In the genomic region with DNA sequence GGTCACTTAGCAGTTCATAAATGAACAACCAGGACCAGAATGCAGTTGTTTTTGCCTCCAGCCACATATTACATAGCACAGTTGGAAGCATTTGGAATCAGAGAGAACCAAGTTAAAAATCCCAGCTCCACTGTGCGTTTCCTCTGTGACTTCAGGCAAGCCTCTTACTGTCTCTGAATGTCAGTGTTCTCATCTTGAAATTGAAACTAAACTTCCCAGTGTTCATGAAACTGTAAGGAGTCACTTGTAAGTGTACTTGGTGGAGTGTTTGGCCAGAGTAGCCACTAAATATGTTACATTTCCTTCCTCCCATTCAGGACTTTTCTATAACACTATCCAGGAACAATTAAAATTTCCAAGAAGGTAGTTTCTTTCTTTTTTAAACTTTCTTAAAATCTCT, we compare ENCODE assay signal across 18 cellular contexts.
A peak's percentile ranks its signal among the peaks of the same experiment; 100 is the strongest.
DNase-seq lines count a peak whose midpoint lies in the region; ATAC-seq and TF ChIP-seq lines count a peak whose summit lies in the region.
"Had no signal": no experiment of that assay in that cellular context is flagged by ENCODE, and none has a peak within 500 bp of the region (broad histone marks: within the 10 kb centered on the region; RNA-seq: fewer than 3 reads in every experiment).

No MANE protein-coding gene starts in this region.

- H4K20me1 ChIP-seq in MM.1S (ENCODE audit: insufficient read depth, low read length), result no peaks in the 10 kb centered on the region

- ATAC-seq in Panc1 (no peak), GM21529 (IDR thresholded peaks at IDR 0.05; ENCODE audit: unreplicated experiment) (no peak), HG02852 (IDR thresholded peaks at IDR 0.05; ENCODE audit: unreplicated experiment) (no peak), GM19395 (IDR thresholded peaks at IDR 0.05; ENCODE audit: unreplicated experiment) (no peak), heart left ventricle (no peak)
- no peak for ATAC-seq in stimulated activated memory B cell treated with anti-CD40 and anti-IgM and Interleukin-4, amounts not matched to agents 10 μg/mL and 1 μg/mL and 100 μg/mL, for 72 hours

- H3K27me3 Mint-ChIP-seq in stimulated activated memory B cell treated with anti-CD40 and anti-IgM and Interleukin-4, amounts not matched to agents 10 μg/mL and 1 μg/mL and 100 μg/mL, for 72 hours, result peaks cover 3% of the 10 kb centered on the region

- intact Hi-C loops in Panc1 (cut with micrococcal nuclease; ENCODE audit: unreplicated experiment), result no loop called here
- intact Hi-C loops in heart left ventricle (cut with DNase I), result no loop called here

- POLR2A ChIA-PET in Panc1 (lab: Charles Lee), result no interaction called here

- H3K36me3 Mint-ChIP-seq in stimulated activated memory B cell treated with anti-CD40 and anti-IgM and Interleukin-4, amounts not matched to agents 10 μg/mL and 1 μg/mL and 100 μg/mL, for 72 hours, result no peaks in the 10 kb centered on the region
- H3K36me3 Mint-ChIP-seq: CD4-positive, CD25-positive, alpha-beta regulatory T cell had no signal

- DNase-seq in MM.1S (peak; percentile 18), Panc1 (ENCODE audit: low read depth, low spot score) (no peak), kidney tubule cell (ENCODE audit: low spot score) (peak; percentile 20), heart left ventricle (no peak)
- DNase-seq: Caco-2; CD4-positive, CD25-positive, alpha-beta regulatory T cell; GF-D8; KG1; NCI-H1105; NCI-H2081; NCI-H510A; NCI-H748 treated with DMSO at 0.1 percent for 48 hours; PC-9; SJCRH30 had no signal

- TF ChIP-seq CTCF in MM.1S (IDR thresholded peaks at IDR 0.05; ENCODE audit: low read length) (no peak), Panc1 (IDR thresholded peaks at IDR 0.05) (no peak), heart left ventricle (IDR thresholded peaks at IDR 0.05) (no peak)

- TF ChIP-seq POLR2A in heart left ventricle (IDR thresholded peaks at IDR 0.05), result no peak

- no peaks in the 10 kb centered on the region for H3K79me2 ChIP-seq in MM.1S (ENCODE audit: low read length)

- H3K27ac ChIP-seq in MM.1S (ENCODE audit: low read length) (no peak overlapping the region), Panc1 (ENCODE audit: low read length) (peak overlapping the region; percentile 39; the same call in 1 of the 2 replicates), heart left ventricle (peak overlapping the region in 1 of 12 donors; percentile 53)
- H3K27ac ChIP-seq: PC-9, SJCRH30 had no signal

- CTCF ChIA-PET in Panc1 (lab: Charles Lee), result no interaction called here

- no TSS peak for BruUV-seq in Panc1 (replicated peaks; lab: Mats Ljungman, UMichigan)

- in situ Hi-C loops in Panc1 (cut with HindIII; ENCODE audit: low pct_unique_long_range_greater_than_20kb, low sequenced_read_pairs), result no loop called here

- H3F3A ChIP-seq in MM.1S (ENCODE audit: insufficient read depth, low read length), result peaks cover 3% of the 10 kb centered on the region; the same call in 1 of the 2 replicates

- WGBS in heart left ventricle, 4 donors, result 60 to 82% (median 71%) methylated on average over 1 of the region's 1 CpG

- H3K4me1 ChIP-seq in MM.1S (ENCODE audit: low read length), result no peaks in the 10 kb centered on the region
- H3K4me1 ChIP-seq in Panc1 (ENCODE audit: control insufficient read depth, insufficient read depth, low read length), result no peaks in the 10 kb centered on the region
- peaks cover 0 to 29% (median 0%) of the 10 kb centered on the region in 12 donors for H3K4me1 ChIP-seq in heart left ventricle
- H3K4me1 ChIP-seq: Caco-2, SJCRH30 had no signal

- no peaks in the 10 kb centered on the region for H3K36me3 ChIP-seq in MM.1S (replicated peaks; ENCODE audit: insufficient read depth, low read length)
- H3K36me3 ChIP-seq in Panc1 (ENCODE audit: control insufficient read depth, insufficient read depth, low read length), result no peaks in the 10 kb centered on the region
- no peaks in the 10 kb centered on the region for H3K36me3 ChIP-seq in heart left ventricle
- H3K36me3 ChIP-seq: SJCRH30 had no signal

- peaks cover 4% of the 10 kb centered on the region for H3K9me3 Mint-ChIP-seq in stimulated activated memory B cell treated with anti-CD40 and anti-IgM and Interleukin-4, amounts not matched to agents 10 μg/mL and 1 μg/mL and 100 μg/mL, for 72 hours

- H3K27ac Mint-ChIP-seq in stimulated activated memory B cell treated with anti-CD40 and anti-IgM and Interleukin-4, amounts not matched to agents 10 μg/mL and 1 μg/mL and 100 μg/mL, for 72 hours, result peak overlapping the region; percentile 14
- H3K27ac Mint-ChIP-seq: CD4-positive, CD25-positive, alpha-beta regulatory T cell had no signal

- peak overlapping the region; percentile 21; the same call in 1 of the 2 replicates for H3K4me2 ChIP-seq in MM.1S (ENCODE audit: low read depth, low read length)
- H3K4me2 ChIP-seq: PC-9 had no signal

- H3K4me1 Mint-ChIP-seq in stimulated activated memory B cell treated with anti-CD40 and anti-IgM and Interleukin-4, amounts not matched to agents 10 μg/mL and 1 μg/mL and 100 μg/mL, for 72 hours, result peaks cover 13% of the 10 kb centered on the region

- no peak overlapping the region for H3K4me3 Mint-ChIP-seq in stimulated activated memory B cell treated with anti-CD40 and anti-IgM and Interleukin-4, amounts not matched to agents 10 μg/mL and 1 μg/mL and 100 μg/mL, for 72 hours
- H3K4me3 Mint-ChIP-seq: CD4-positive, CD25-positive, alpha-beta regulatory T cell had no signal

- H3K9ac ChIP-seq in MM.1S (ENCODE audit: low read length), result no peak overlapping the region

- no peaks in the 10 kb centered on the region for H3K27me3 ChIP-seq in MM.1S (replicated peaks; ENCODE audit: insufficient read depth, low read length)
- H3K27me3 ChIP-seq in Panc1 (ENCODE audit: control insufficient read depth, insufficient read depth, low read length), result no peaks in the 10 kb centered on the region
- H3K27me3 ChIP-seq in heart left ventricle, result no peaks in the 10 kb centered on the region
- H3K27me3 ChIP-seq: SJCRH30 had no signal

- no peaks in the 10 kb centered on the region for H3K9me2 ChIP-seq in MM.1S (replicated peaks; ENCODE audit: insufficient read depth, low read length)

- no peak overlapping the region for H2AFZ ChIP-seq in MM.1S (ENCODE audit: low read length)
- H2AFZ ChIP-seq: PC-9 had no signal

- H3K4me3 ChIP-seq in MM.1S (ENCODE audit: low read length) (no peak overlapping the region), Panc1 (ENCODE audit: low read depth in 2 of 2, low read length in 2 of 2) (no peak overlapping the region), heart left ventricle (no peak overlapping the region)
- H3K4me3 ChIP-seq: PC-9, SJCRH30 had no signal

- H3K9me3 ChIP-seq in MM.1S (replicated peaks; ENCODE audit: insufficient read depth, low read length), result no peaks in the 10 kb centered on the region
- no peaks in the 10 kb centered on the region for H3K9me3 ChIP-seq in Panc1 (ENCODE audit: control insufficient read depth, insufficient read depth, low read depth, low read length)
- H3K9me3 ChIP-seq in heart left ventricle, result peaks cover 0 to 15% (median 0%) of the 10 kb centered on the region in 12 donors
- H3K9me3 ChIP-seq: Caco-2, SJCRH30 had no signal

Comparison
In these comparisons a context has a peak if more than half of its experiments do, and no peak if none do; other contexts are left out.
1. DNase-seq: peak in MM.1S (single experiment) and kidney tubule cell (single experiment); none in Panc1 (single experiment) and heart left ventricle (0 of 5).